Comparison of ENCODE assay signal across 15 cellular contexts in genomic region chr5:132629230-132629944, GRCh38. TPM values are rescaled to one million over a fixed set of nuclear protein-coding genes. Genes with fewer than 3 reads are reported as not detected.
DNase-seq lines count a peak whose midpoint lies in the region; ATAC-seq and TF ChIP-seq lines count a peak whose summit lies in the region.
"Had no signal": no experiment of that assay in that cellular context is flagged by ENCODE, and none has a peak within 500 bp of the region (broad histone marks: within the 10 kb centered on the region; RNA-seq: fewer than 3 reads in every experiment).

No MANE protein-coding gene starts in this region.

- H3K4me3 Mint-ChIP-seq in activated CD4-positive, alpha-beta memory T cell treated with anti-CD3 and anti-CD28 coated beads, Interleukin-2, amount 10 ng/mL, durations not matched to agents 7 days and 5 days, result peak overlapping the region; percentile 25
- no peak overlapping the region for H3K4me3 Mint-ChIP-seq in activated CD4-positive, alpha-beta memory T cell treated with anti-CD3 and anti-CD28 coated beads for 36 hours
- H3K4me3 Mint-ChIP-seq in nephron progenitor cell, result no peak overlapping the region

- peaks cover 42% of the 10 kb centered on the region for H3K4me1 Mint-ChIP-seq in activated CD4-positive, alpha-beta memory T cell treated with anti-CD3 and anti-CD28 coated beads, Interleukin-2, amount 10 ng/mL, durations not matched to agents 7 days and 5 days
- H3K4me1 Mint-ChIP-seq in activated CD4-positive, alpha-beta memory T cell treated with anti-CD3 and anti-CD28 coated beads for 36 hours (ENCODE audit: low read depth), result peaks cover 13% of the 10 kb centered on the region
- H3K4me1 Mint-ChIP-seq in nephron progenitor cell, result peaks cover 7% of the 10 kb centered on the region

- no peak overlapping the region for H4K5ac ChIP-seq in mesendoderm (ENCODE audit: low read length)

- no peak overlapping the region for H4K8ac ChIP-seq in mesendoderm (ENCODE audit: low read depth, low read length)

- no peak overlapping the region for H2BK120ac ChIP-seq in mesendoderm (ENCODE audit: low read depth, low read length)

- H3K79me2 ChIP-seq in mesendoderm (ENCODE audit: control insufficient read depth, insufficient read depth, low read length), result no peaks in the 10 kb centered on the region

- WGBS in thyroid gland, 2 donors, result 88 to 89% methylated on average over 5 of the region's 5 CpGs
- no CpG with 5 or more reads among the region's 5 CpGs for WGBS in mesendoderm (ENCODE audit: extremely low coverage, insufficient coverage, low lambda C conversion rate)

- DNase-seq in activated CD4-positive, alpha-beta memory T cell treated with anti-CD3 and anti-CD28 coated beads, Interleukin-2, amount 10 ng/mL, durations not matched to agents 7 days and 5 days, result no peak
- DNase-seq in activated CD4-positive, alpha-beta memory T cell treated with anti-CD3 and anti-CD28 coated beads for 36 hours, result no peak
- DNase-seq in nephron progenitor cell, result no peak
- no peak for DNase-seq in thyroid gland
- no peak for DNase-seq in HEK293T (ENCODE audit: extremely low spot score)
- DNase-seq in mesendoderm, result no peak
- DNase-seq: activated gamma-delta T cell treated with Interleukin-2 at 50 U/mL for 16 hours, heart left ventricle, midbrain, NCI-H2029 treated with DMSO at 0.1 percent for 48 hours, right cardiac atrium had no signal

- H3K27ac ChIP-seq in thyroid gland (no peak overlapping the region), mesendoderm (ENCODE audit: low read depth, low read length) (no peak overlapping the region)
- H3K27ac ChIP-seq: heart left ventricle had no signal

- no peaks in the 10 kb centered on the region for H3K27me3 Mint-ChIP-seq in activated CD4-positive, alpha-beta memory T cell treated with anti-CD3 and anti-CD28 coated beads, Interleukin-2, amount 10 ng/mL, durations not matched to agents 7 days and 5 days
- no peaks in the 10 kb centered on the region for H3K27me3 Mint-ChIP-seq in activated CD4-positive, alpha-beta memory T cell treated with anti-CD3 and anti-CD28 coated beads for 36 hours
- H3K27me3 Mint-ChIP-seq in nephron progenitor cell (ENCODE audit: low read depth, poor library complexity), result no peaks in the 10 kb centered on the region

- H3K4me1 ChIP-seq in thyroid gland (no peaks in the 10 kb centered on the region), mesendoderm (ENCODE audit: control insufficient read depth, low read depth, low read length) (no peaks in the 10 kb centered on the region)

- H3K9me3 Mint-ChIP-seq in activated CD4-positive, alpha-beta memory T cell treated with anti-CD3 and anti-CD28 coated beads, Interleukin-2, amount 10 ng/mL, durations not matched to agents 7 days and 5 days, result no peaks in the 10 kb centered on the region
- no peaks in the 10 kb centered on the region for H3K9me3 Mint-ChIP-seq in activated CD4-positive, alpha-beta memory T cell treated with anti-CD3 and anti-CD28 coated beads for 36 hours
- H3K9me3 Mint-ChIP-seq in nephron progenitor cell, result no peaks in the 10 kb centered on the region

- H2BK5ac ChIP-seq in mesendoderm (ENCODE audit: low read length), result no peak overlapping the region

- CTCF ChIA-PET in activated CD4-positive, alpha-beta memory T cell treated with anti-CD3 and anti-CD28 coated beads, Interleukin-2, amount 10 ng/mL, durations not matched to agents 7 days and 5 days (lab: Charles Lee), result interaction anchor here (0.7 to 1.7 kb wide), 4 partner anchors 12 to 134 kb away, joined by 3 to 5 read pairs (median 4); no protein-coding TSS in a partner anchor
- CTCF ChIA-PET in activated CD4-positive, alpha-beta memory T cell treated with anti-CD3 and anti-CD28 coated beads for 36 hours (lab: Charles Lee), result interaction anchor here (1.5 kb wide), 1 partner anchor 191 kb away, joined by 5 read pairs; no protein-coding TSS in a partner anchor
- CTCF ChIA-PET in HEK293T (lab: Yijun Ruan, JAX), result no interaction called here

- no peaks in the 10 kb centered on the region for H3K79me1 ChIP-seq in mesendoderm (ENCODE audit: low read length)

- no peak overlapping the region for H3K4me2 ChIP-seq in mesendoderm (ENCODE audit: low read length)

- H3K4ac ChIP-seq in mesendoderm (ENCODE audit: low read depth, low read length), result no peak overlapping the region

- peak overlapping the region; percentile 83 for H3K27ac Mint-ChIP-seq in activated CD4-positive, alpha-beta memory T cell treated with anti-CD3 and anti-CD28 coated beads, Interleukin-2, amount 10 ng/mL, durations not matched to agents 7 days and 5 days
- H3K27ac Mint-ChIP-seq in activated CD4-positive, alpha-beta memory T cell treated with anti-CD3 and anti-CD28 coated beads for 36 hours, result no peak overlapping the region
- H3K27ac Mint-ChIP-seq in nephron progenitor cell, result peak overlapping the region; percentile 50

- H3K9ac ChIP-seq in mesendoderm (ENCODE audit: low read length), result no peak overlapping the region

- no peak overlapping the region for H2BK15ac ChIP-seq in mesendoderm (replicated peaks; ENCODE audit: low read depth)

- no peak overlapping the region for H2AK5ac ChIP-seq in mesendoderm (ENCODE audit: low read length)

- H3K23ac ChIP-seq in mesendoderm (ENCODE audit: low read length), result no peak overlapping the region

- no peak for TF ChIP-seq CTCF in nephron progenitor cell (IDR thresholded peaks at IDR 0.05)
- TF ChIP-seq CTCF in thyroid gland (IDR thresholded peaks at IDR 0.05), result no peak

- no peaks in the 10 kb centered on the region for H3K36me3 ChIP-seq in thyroid gland
- no peaks in the 10 kb centered on the region for H3K36me3 ChIP-seq in mesendoderm (ENCODE audit: control insufficient read depth, insufficient read depth, low read length)

- peaks cover 53% of the 10 kb centered on the region for H3K36me3 Mint-ChIP-seq in activated CD4-positive, alpha-beta memory T cell treated with anti-CD3 and anti-CD28 coated beads, Interleukin-2, amount 10 ng/mL, durations not matched to agents 7 days and 5 days (ENCODE audit: low read depth)
- peaks cover 32% of the 10 kb centered on the region for H3K36me3 Mint-ChIP-seq in activated CD4-positive, alpha-beta memory T cell treated with anti-CD3 and anti-CD28 coated beads for 36 hours
- H3K36me3 Mint-ChIP-seq in nephron progenitor cell (ENCODE audit: low read depth), result peaks cover 50% of the 10 kb centered on the region

- intact Hi-C loops in activated CD4-positive, alpha-beta memory T cell treated with anti-CD3 and anti-CD28 coated beads for 36 hours (cut with micrococcal nuclease), result no loop called here
- intact Hi-C loops in thyroid gland (cut with DNase I), result no loop called here

- ATAC-seq in GM21529 (IDR thresholded peaks at IDR 0.05; ENCODE audit: unreplicated experiment), result peak; percentile 81
- peak; percentile 69 for ATAC-seq in HG03442 (IDR thresholded peaks at IDR 0.05; ENCODE audit: unreplicated experiment)
- ATAC-seq: heart left ventricle, right cardiac atrium had no signal

- H3K27me3 ChIP-seq in thyroid gland (no peaks in the 10 kb centered on the region), mesendoderm (ENCODE audit: insufficient read depth, low read length, poor library complexity) (no peaks in the 10 kb centered on the region)
- H3K27me3 ChIP-seq: heart left ventricle had no signal

- POLR2A ChIA-PET in activated CD4-positive, alpha-beta memory T cell treated with anti-CD3 and anti-CD28 coated beads, Interleukin-2, amount 10 ng/mL, durations not matched to agents 7 days and 5 days (lab: Charles Lee), result interaction anchor here (1.0 to 2.9 kb wide), 6 partner anchors 11 to 152 kb away, joined by 3 to 14 read pairs (median 5); partner anchors contain the start of genes CCNI2 and IL4
- POLR2A ChIA-PET in activated CD4-positive, alpha-beta memory T cell treated with anti-CD3 and anti-CD28 coated beads for 36 hours (lab: Charles Lee), result no interaction called here
- POLR2A ChIA-PET in HEK293T (lab: Yijun Ruan, JAX), result no interaction called here

- H3K18ac ChIP-seq in mesendoderm (ENCODE audit: low read length), result no peak overlapping the region

- no peak overlapping the region for H3K4me3 ChIP-seq in thyroid gland (replicated peaks in 1 of 3)
- no peak overlapping the region for H3K4me3 ChIP-seq in mesendoderm (ENCODE audit: low read length)
- H3K4me3 ChIP-seq: heart left ventricle had no signal

- H3K9me3 ChIP-seq in thyroid gland, result no peaks in the 10 kb centered on the region
- H3K9me3 ChIP-seq: heart left ventricle had no signal

- TF ChIP-seq POLR2A in thyroid gland (IDR thresholded peaks at IDR 0.05), result no peak

- no peak overlapping the region for H3K56ac ChIP-seq in mesendoderm (ENCODE audit: low read length)

TF ChIP-seq in HEK293T, 16 proteins besides CTCF, POLR2A, EP300 and RAD21:
- no peak for TF ChIP-seq CTBP1 (IDR thresholded peaks at IDR 0.05; ENCODE audit: borderline replicate concordance)
- TF ChIP-seq L3MBTL2 (conservative IDR thresholded peaks at IDR 0.05), result no peak
- no peak for TF ChIP-seq FOXM1 (IDR thresholded peaks at IDR 0.05; ENCODE audit: borderline replicate concordance)
- TF ChIP-seq ZNF384 (IDR thresholded peaks at IDR 0.05), result no peak
- TF ChIP-seq FOXA1 (IDR thresholded peaks at IDR 0.05), result no peak
- no peak for TF ChIP-seq HDGF (IDR thresholded peaks at IDR 0.05; ENCODE audit: borderline replicate concordance)
- TF ChIP-seq SUZ12 (IDR thresholded peaks at IDR 0.05), result no peak
- TF ChIP-seq PKNOX1 (IDR thresholded peaks at IDR 0.05), result no peak
- TF ChIP-seq SP1 (IDR thresholded peaks at IDR 0.05), result no peak
- no peak for TF ChIP-seq ARNT (IDR thresholded peaks at IDR 0.05)

RNA-seq across cellular contexts. Expression of gene IL13, which starts 28.6 kb away (rescaled TPM):
- total RNA-seq in activated CD4-positive, alpha-beta memory T cell treated with anti-CD3 and anti-CD28 coated beads, Interleukin-2, amount 10 ng/mL, durations not matched to agents 7 days and 5 days, result 10 to 100 TPM; 32.9 to 36.6 TPM
- total RNA-seq in activated CD4-positive, alpha-beta memory T cell treated with anti-CD3 and anti-CD28 coated beads for 36 hours, result 10 to 100 TPM; 13.0 to 14.9 TPM
- total RNA-seq in thyroid gland, result not detected
- not detected for polyA plus RNA-seq in mesendoderm (2013, experiment 1 of 2)
- not detected for polyA plus RNA-seq in mesendoderm (2013, experiment 2 of 2)
- total RNA-seq: H1, right cardiac atrium, RPMI7951 had no signal
- polyA plus RNA-seq: H1, heart left ventricle, right cardiac atrium had no signal

RNA-seq across cellular contexts. Expression of gene IL4, which starts 44.4 kb away (rescaled TPM):
- total RNA-seq in activated CD4-positive, alpha-beta memory T cell treated with anti-CD3 and anti-CD28 coated beads, Interleukin-2, amount 10 ng/mL, durations not matched to agents 7 days and 5 days, result 10 to 100 TPM in 1 of 2 experiments, 1 to 10 TPM in 1; 7.4 to 12.6 TPM
- total RNA-seq in activated CD4-positive, alpha-beta memory T cell treated with anti-CD3 and anti-CD28 coated beads for 36 hours, result 1 to 10 TPM; 6.4 to 6.8 TPM
- not detected for total RNA-seq in thyroid gland
- not detected for polyA plus RNA-seq in mesendoderm (2013, experiment 1 of 2)
- not detected for polyA plus RNA-seq in mesendoderm (2013, experiment 2 of 2)
- total RNA-seq: H1, heart left ventricle, right cardiac atrium, RPMI7951 had no signal
- polyA plus RNA-seq: H1, heart left ventricle, right cardiac atrium had no signal

Comparison
In these comparisons a context has a peak if more than half of its experiments do, and no peak if none do; other contexts are left out.
1. RNA of gene IL13, which starts 28.6 kb away (total RNA-seq): 32.9 to 36.6 TPM in activated CD4-positive, alpha-beta memory T cell treated with anti-CD3 and anti-CD28 coated beads, Interleukin-2, amount 10 ng/mL, durations not matched to agents 7 days and 5 days and 13.0 to 14.9 TPM in activated CD4-positive, alpha-beta memory T cell treated with anti-CD3 and anti-CD28 coated beads for 36 hours; not detected in thyroid gland; every median in the first group is over 10 times any median in the second.
2. RNA of gene IL4, which starts 44.4 kb away (total RNA-seq): 7.4 to 12.6 TPM in activated CD4-positive, alpha-beta memory T cell treated with anti-CD3 and anti-CD28 coated beads, Interleukin-2, amount 10 ng/mL, durations not matched to agents 7 days and 5 days and 6.4 to 6.8 TPM in activated CD4-positive, alpha-beta memory T cell treated with anti-CD3 and anti-CD28 coated beads for 36 hours; not detected in thyroid gland; every median in the first group is over 4 times any median in the second.